In the genomic region with DNA sequence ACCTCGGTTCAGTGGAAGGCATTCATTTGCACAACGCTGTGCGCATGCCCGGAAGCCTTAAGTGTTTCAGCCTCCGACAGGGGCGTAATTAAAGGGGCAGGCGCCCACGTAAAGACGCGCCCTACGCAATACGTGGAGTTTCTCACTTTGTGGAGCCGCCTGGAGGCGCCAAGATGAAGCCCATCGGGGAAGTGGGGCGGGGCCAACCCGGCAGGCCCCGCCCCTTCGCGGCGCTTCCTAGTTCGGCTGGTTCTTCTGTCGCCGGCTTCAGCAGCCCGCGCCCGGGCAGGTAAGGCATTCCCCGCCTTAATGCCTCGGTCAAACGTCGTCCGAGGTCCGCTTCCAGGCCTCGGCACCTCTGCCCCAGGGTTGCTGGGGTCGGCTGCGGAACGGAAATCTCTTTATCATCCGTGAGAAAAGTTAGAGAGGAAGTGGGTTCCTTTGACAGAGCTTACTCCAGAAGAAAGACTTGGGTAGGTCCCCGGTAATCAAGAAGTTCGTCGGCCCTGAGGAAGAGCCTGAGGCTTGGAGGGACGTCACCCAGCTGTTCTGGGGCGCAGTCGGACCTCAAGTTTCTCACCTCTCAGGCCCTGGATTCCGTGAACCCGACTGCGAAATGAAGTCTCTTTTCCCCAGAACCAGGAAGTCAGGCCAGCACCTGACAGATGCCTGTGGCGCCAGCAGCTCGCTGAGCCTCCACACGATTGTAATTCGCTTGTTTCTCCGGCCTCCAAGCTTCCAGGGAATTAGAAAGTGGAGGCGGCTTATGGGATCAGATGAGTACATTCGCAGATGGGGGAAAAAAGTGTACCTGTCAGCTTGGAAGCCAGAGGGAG, we compare ENCODE assay signal across 1 cellular context.
TF ChIP-seq lines count a peak whose summit lies in the region.

A gene (plus strand): TSS at position 224 of the 836 bp plus-strand sequence. CDS start 9,161 bp downstream, outside the sequence.
A gene with protein sequence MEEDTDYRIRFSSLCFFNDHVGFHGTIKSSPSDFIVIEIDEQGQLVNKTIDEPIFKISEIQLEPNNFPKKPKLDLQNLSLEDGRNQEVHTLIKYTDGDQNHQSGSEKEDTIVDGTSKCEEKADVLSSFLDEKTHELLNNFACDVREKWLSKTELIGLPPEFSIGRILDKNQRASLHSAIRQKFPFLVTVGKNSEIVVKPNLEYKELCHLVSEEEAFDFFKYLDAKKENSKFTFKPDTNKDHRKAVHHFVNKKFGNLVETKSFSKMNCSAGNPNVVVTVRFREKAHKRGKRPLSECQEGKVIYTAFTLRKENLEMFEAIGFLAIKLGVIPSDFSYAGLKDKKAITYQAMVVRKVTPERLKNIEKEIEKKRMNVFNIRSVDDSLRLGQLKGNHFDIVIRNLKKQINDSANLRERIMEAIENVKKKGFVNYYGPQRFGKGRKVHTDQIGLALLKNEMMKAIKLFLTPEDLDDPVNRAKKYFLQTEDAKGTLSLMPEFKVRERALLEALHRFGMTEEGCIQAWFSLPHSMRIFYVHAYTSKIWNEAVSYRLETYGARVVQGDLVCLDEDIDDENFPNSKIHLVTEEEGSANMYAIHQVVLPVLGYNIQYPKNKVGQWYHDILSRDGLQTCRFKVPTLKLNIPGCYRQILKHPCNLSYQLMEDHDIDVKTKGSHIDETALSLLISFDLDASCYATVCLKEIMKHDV (minus strand): TSS at position 63 of the 836 bp plus-strand sequence. CDS start 3,545 bp downstream, outside the sequence.

TF ChIP-seq in K562, 482 proteins besides CTCF, POLR2A, EP300 and RAD21 (continued from another document and continues in another):
- TF ChIP-seq, protein P1, sequence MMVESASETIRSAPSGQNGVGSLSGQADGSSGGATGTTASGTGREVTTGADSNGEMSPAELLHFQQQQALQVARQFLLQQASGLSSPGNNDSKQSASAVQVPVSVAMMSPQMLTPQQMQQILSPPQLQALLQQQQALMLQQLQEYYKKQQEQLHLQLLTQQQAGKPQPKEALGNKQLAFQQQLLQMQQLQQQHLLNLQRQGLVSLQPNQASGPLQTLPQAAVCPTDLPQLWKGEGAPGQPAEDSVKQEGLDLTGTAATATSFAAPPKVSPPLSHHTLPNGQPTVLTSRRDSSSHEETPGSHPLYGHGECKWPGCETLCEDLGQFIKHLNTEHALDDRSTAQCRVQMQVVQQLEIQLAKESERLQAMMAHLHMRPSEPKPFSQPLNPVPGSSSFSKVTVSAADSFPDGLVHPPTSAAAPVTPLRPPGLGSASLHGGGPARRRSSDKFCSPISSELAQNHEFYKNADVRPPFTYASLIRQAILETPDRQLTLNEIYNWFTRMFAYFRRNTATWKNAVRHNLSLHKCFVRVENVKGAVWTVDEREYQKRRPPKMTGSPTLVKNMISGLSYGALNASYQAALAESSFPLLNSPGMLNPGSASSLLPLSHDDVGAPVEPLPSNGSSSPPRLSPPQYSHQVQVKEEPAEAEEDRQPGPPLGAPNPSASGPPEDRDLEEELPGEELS (CRISPR knock-in tag; IDR thresholded peaks at IDR 0.05; ENCODE audit: borderline replicate concordance) = no peak
- TF ChIP-seq DMBX1 (CRISPR knock-in tag; IDR thresholded peaks at IDR 0.05; ENCODE audit: borderline replicate concordance) (no peak), CC2D1A (IDR thresholded peaks at IDR 0.05) (no peak), ZNF316 (IDR thresholded peaks at IDR 0.05) (no peak), ZNF764 (CRISPR knock-in tag; IDR thresholded peaks at IDR 0.05; ENCODE audit: low read depth) (no peak), ZNF668 (CRISPR knock-in tag; IDR thresholded peaks at IDR 0.05) (no peak), GATA2 (CRISPR knock-in tag; IDR thresholded peaks at IDR 0.05) (no peak), MAFG (tag; conservative IDR thresholded peaks at IDR 0.05) (no peak), EZH2 (IDR thresholded peaks at IDR 0.05; ENCODE audit: borderline replicate concordance, low read depth, low read length) (no peak), SPI1 (IDR thresholded peaks at IDR 0.05; ENCODE audit: borderline replicate concordance, low read depth, low read length) (peak; percentile 81), CHCHD3 (CRISPR knock-in tag; IDR thresholded peaks at IDR 0.05) (no peak), PHF20 (IDR thresholded peaks at IDR 0.05; ENCODE audit: partially characterized antibody) (no peak), CCNT2 (IDR thresholded peaks at IDR 0.05; ENCODE audit: borderline replicate concordance, extremely low read depth, insufficient read length, low read depth, low read length) (peak; percentile 65), PHB (CRISPR knock-in tag; IDR thresholded peaks at IDR 0.05) (no peak), KDM5B (IDR thresholded peaks at IDR 0.05; ENCODE audit: insufficient replicate concordance, low read depth, low read length) (peak; percentile 53), ZC3H4 (CRISPR knock-in tag; IDR thresholded peaks at IDR 0.05; ENCODE audit: borderline replicate concordance) (no peak), ZNF175 (CRISPR knock-in tag; IDR thresholded peaks at IDR 0.05; ENCODE audit: low read depth) (no peak), HDAC1 (IDR thresholded peaks at IDR 0.05) (peak in 1 of 2 experiments; percentile 25; a peak in 1 of 4 replicates), TBP (optimal IDR thresholded peaks at IDR 0.05; ENCODE audit: low read depth, low read length) (peak; percentile 46), PPARD (CRISPR knock-in tag; IDR thresholded peaks at IDR 0.05) (no peak), ZNF561 (CRISPR knock-in tag; conservative IDR thresholded peaks at IDR 0.05) (no peak), POLR2AphosphoS5 (IDR thresholded peaks at IDR 0.05; ENCODE audit: control insufficient read depth, insufficient read depth, low read depth, low read length) (peak; percentile 82; the same call in 1 of the 2 replicates), GTF2E2 (tag; IDR thresholded peaks at IDR 0.05) (peak; percentile 68; the same call in 1 of the 2 replicates), ARNT (IDR thresholded peaks at IDR 0.05) (no peak), PURB (CRISPR knock-in tag; IDR thresholded peaks at IDR 0.05; ENCODE audit: low read depth) (no peak), TCFL5 (CRISPR knock-in tag; conservative IDR thresholded peaks at IDR 0.05) (no peak)
- TF ChIP-seq, protein P2, sequence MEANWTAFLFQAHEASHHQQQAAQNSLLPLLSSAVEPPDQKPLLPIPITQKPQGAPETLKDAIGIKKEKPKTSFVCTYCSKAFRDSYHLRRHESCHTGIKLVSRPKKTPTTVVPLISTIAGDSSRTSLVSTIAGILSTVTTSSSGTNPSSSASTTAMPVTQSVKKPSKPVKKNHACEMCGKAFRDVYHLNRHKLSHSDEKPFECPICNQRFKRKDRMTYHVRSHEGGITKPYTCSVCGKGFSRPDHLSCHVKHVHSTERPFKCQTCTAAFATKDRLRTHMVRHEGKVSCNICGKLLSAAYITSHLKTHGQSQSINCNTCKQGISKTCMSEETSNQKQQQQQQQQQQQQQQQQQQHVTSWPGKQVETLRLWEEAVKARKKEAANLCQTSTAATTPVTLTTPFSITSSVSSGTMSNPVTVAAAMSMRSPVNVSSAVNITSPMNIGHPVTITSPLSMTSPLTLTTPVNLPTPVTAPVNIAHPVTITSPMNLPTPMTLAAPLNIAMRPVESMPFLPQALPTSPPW (CRISPR knock-in tag; IDR thresholded peaks at IDR 0.05) = peak; percentile 57
- TF ChIP-seq, protein P3, sequence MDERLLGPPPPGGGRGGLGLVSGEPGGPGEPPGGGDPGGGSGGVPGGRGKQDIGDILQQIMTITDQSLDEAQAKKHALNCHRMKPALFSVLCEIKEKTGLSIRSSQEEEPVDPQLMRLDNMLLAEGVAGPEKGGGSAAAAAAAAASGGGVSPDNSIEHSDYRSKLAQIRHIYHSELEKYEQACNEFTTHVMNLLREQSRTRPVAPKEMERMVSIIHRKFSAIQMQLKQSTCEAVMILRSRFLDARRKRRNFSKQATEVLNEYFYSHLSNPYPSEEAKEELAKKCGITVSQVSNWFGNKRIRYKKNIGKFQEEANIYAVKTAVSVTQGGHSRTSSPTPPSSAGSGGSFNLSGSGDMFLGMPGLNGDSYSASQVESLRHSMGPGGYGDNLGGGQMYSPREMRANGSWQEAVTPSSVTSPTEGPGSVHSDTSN (CRISPR knock-in tag; IDR thresholded peaks at IDR 0.05; ENCODE audit: low read depth) = no peak
- TF ChIP-seq, protein P3 (tag; conservative IDR thresholded peaks at IDR 0.05; ENCODE audit: low read depth) = no peak
- TF ChIP-seq, protein P4, sequence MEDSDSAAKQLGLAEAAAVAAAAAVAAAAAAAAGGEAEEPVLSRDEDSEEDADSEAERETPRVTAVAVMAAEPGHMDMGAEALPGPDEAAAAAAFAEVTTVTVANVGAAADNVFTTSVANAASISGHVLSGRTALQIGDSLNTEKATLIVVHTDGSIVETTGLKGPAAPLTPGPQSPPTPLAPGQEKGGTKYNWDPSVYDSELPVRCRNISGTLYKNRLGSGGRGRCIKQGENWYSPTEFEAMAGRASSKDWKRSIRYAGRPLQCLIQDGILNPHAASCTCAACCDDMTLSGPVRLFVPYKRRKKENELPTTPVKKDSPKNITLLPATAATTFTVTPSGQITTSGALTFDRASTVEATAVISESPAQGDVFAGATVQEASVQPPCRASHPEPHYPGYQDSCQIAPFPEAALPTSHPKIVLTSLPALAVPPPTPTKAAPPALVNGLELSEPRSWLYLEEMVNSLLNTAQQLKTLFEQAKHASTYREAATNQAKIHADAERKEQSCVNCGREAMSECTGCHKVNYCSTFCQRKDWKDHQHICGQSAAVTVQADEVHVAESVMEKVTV (CRISPR knock-in tag; IDR thresholded peaks at IDR 0.05) = no peak
- TF ChIP-seq, protein P5, sequence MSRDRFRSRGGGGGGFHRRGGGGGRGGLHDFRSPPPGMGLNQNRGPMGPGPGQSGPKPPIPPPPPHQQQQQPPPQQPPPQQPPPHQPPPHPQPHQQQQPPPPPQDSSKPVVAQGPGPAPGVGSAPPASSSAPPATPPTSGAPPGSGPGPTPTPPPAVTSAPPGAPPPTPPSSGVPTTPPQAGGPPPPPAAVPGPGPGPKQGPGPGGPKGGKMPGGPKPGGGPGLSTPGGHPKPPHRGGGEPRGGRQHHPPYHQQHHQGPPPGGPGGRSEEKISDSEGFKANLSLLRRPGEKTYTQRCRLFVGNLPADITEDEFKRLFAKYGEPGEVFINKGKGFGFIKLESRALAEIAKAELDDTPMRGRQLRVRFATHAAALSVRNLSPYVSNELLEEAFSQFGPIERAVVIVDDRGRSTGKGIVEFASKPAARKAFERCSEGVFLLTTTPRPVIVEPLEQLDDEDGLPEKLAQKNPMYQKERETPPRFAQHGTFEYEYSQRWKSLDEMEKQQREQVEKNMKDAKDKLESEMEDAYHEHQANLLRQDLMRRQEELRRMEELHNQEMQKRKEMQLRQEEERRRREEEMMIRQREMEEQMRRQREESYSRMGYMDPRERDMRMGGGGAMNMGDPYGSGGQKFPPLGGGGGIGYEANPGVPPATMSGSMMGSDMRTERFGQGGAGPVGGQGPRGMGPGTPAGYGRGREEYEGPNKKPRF (IDR thresholded peaks at IDR 0.05; ENCODE audit: low read depth, low read length) = no peak
- TF ChIP-seq, protein P6, sequence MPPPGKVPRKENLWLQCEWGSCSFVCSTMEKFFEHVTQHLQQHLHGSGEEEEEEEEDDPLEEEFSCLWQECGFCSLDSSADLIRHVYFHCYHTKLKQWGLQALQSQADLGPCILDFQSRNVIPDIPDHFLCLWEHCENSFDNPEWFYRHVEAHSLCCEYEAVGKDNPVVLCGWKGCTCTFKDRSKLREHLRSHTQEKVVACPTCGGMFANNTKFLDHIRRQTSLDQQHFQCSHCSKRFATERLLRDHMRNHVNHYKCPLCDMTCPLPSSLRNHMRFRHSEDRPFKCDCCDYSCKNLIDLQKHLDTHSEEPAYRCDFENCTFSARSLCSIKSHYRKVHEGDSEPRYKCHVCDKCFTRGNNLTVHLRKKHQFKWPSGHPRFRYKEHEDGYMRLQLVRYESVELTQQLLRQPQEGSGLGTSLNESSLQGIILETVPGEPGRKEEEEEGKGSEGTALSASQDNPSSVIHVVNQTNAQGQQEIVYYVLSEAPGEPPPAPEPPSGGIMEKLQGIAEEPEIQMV (tag; conservative IDR thresholded peaks at IDR 0.05; ENCODE audit: low read depth) = no peak
- TF ChIP-seq, protein P7, sequence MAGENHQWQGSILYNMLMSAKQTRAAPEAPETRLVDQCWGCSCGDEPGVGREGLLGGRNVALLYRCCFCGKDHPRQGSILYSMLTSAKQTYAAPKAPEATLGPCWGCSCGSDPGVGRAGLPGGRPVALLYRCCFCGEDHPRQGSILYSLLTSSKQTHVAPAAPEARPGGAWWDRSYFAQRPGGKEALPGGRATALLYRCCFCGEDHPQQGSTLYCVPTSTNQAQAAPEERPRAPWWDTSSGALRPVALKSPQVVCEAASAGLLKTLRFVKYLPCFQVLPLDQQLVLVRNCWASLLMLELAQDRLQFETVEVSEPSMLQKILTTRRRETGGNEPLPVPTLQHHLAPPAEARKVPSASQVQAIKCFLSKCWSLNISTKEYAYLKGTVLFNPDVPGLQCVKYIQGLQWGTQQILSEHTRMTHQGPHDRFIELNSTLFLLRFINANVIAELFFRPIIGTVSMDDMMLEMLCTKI (IDR thresholded peaks at IDR 0.05; ENCODE audit: partially characterized antibody) = no peak
